Comparison of ENCODE assay signal across 18 cellular contexts in genomic region chr11:127445476-127445875, GRCh38.
"Had no signal": no experiment of that assay in that cellular context is flagged by ENCODE, and none has a peak within 500 bp of the region (broad histone marks: within the 10 kb centered on the region; RNA-seq: fewer than 3 reads in every experiment).

No MANE protein-coding gene starts in this region.

- H3K27ac ChIP-seq: epithelial cell of prostate, esophagus squamous epithelium, suprapubic skin, tibial artery, upper lobe of left lung, vagina had no signal

- H3K36me3 ChIP-seq: esophagus squamous epithelium, suprapubic skin, tibial artery, upper lobe of left lung, vagina had no signal

- H3K4me3 Mint-ChIP-seq: immature natural killer cell; naive thymus-derived CD8-positive, alpha-beta T cell had no signal

- H3K4me3 ChIP-seq: esophagus squamous epithelium, mucosa of descending colon, smooth muscle cell, suprapubic skin, tibial artery, upper lobe of left lung, vagina had no signal

- H3K4me1 ChIP-seq: esophagus squamous epithelium, suprapubic skin, tibial artery, upper lobe of left lung, vagina had no signal

- H3K9me3 ChIP-seq: esophagus squamous epithelium, mucosa of descending colon, suprapubic skin, tibial artery, upper lobe of left lung, vagina had no signal

- H3K4me2 ChIP-seq: smooth muscle cell had no signal

- DNase-seq: effector memory CD4-positive, alpha-beta T cell; esophagus squamous epithelium; foreskin fibroblast; immature natural killer cell; kidney; left colon; mammary epithelial cell; mucosa of descending colon; naive thymus-derived CD8-positive, alpha-beta T cell; posterior cingulate gyrus; stimulated activated CD4-positive, alpha-beta T cell treated with anti-CD3 and anti-CD28 coated beads, Interleukin-2, amount 100 ng/mL, for 48 hours; stimulated activated naive CD8-positive, alpha-beta T cell treated with anti-CD3 and anti-CD28 coated beads, Interleukin-15, Interleukin-2, amounts not matched to agents 100 U/mL and 50 U/mL, for 24 hours; tibial artery; upper lobe of left lung had no signal

- H3K27ac Mint-ChIP-seq: immature natural killer cell; naive thymus-derived CD8-positive, alpha-beta T cell had no signal

- H3K27me3 ChIP-seq: esophagus squamous epithelium, suprapubic skin, tibial artery, upper lobe of left lung, vagina had no signal

- ATAC-seq: left colon; mucosa of descending colon; naive thymus-derived CD8-positive, alpha-beta T cell; stimulated activated naive CD8-positive, alpha-beta T cell treated with anti-CD3 and anti-CD28 coated beads, Interleukin-15, Interleukin-2, amounts not matched to agents 100 U/mL and 50 U/mL, for 24 hours had no signal

- H3K36me3 Mint-ChIP-seq: immature natural killer cell; naive thymus-derived CD8-positive, alpha-beta T cell had no signal

- H3K4me1 Mint-ChIP-seq: immature natural killer cell had no signal
